In the genomic region with DNA sequence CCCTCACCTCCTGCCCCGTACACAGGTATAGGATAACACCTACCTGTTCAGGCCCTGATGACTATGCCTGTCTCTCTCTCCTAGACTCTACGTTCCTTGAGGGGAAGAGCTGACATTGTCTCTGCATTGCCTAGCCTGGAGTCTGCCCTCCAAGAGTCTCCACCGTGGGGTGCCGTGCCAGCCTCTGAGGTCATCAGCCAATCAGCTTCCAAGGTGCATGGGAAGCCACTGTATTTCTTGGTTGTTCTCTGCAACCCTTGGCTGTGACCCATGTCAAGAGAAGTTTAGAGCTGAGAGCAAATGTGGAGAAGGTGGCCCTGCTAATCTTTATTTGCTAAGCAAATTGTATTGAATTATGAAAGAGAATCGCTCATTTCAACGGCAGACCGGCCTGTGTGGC, we compare ENCODE assay signal across 21 cellular contexts.
"Had no signal": no experiment of that assay in that cellular context is flagged by ENCODE, and none has a peak within 500 bp of the region (broad histone marks: within the 10 kb centered on the region; RNA-seq: fewer than 3 reads in every experiment).

No MANE protein-coding gene starts in this region.

- DNase-seq: activated CD4-positive, alpha-beta T cell treated with anti-CD3 and anti-CD28 coated beads, Interleukin-2, amount 10 ng/mL, durations not matched to agents 24 days and 14 days; activated CD8-positive, alpha-beta T cell treated with anti-CD3 and anti-CD28 coated beads for 36 hours; activated gamma-delta T cell; anterior cingulate cortex; brain microvascular endothelial cell; caudate nucleus; heart right ventricle; immature natural killer cell; kidney glomerular epithelial cell; left ventricle myocardium inferior; naive thymus-derived CD8-positive, alpha-beta T cell; stimulated activated CD4-positive, alpha-beta T cell treated with anti-CD3 and anti-CD28 coated beads, Interleukin-4, amount 100 ng/mL, for 24 hours; stimulated activated naive CD4-positive, alpha-beta T cell treated with Interleukin-2 at 50 U/mL for 16 hours; upper lobe of left lung had no signal

- H3K27me3 Mint-ChIP-seq: activated naive CD4-positive, alpha-beta T cell treated with anti-CD3 and anti-CD28 coated beads, Interleukin-2, amount 50 U/mL, for 24 hours had no signal

- H3K36me3 ChIP-seq: brain microvascular endothelial cell, heart right ventricle, left ventricle myocardium inferior, upper lobe of left lung had no signal

- H3K4me1 Mint-ChIP-seq: activated CD4-positive, alpha-beta T cell treated with anti-CD3 and anti-CD28 coated beads, Interleukin-2, amount 10 ng/mL, durations not matched to agents 24 days and 14 days; activated naive CD4-positive, alpha-beta T cell treated with anti-CD3 and anti-CD28 coated beads, Interleukin-2, amount 50 U/mL, for 24 hours; immature natural killer cell; naive thymus-derived CD8-positive, alpha-beta T cell had no signal

- H3K4me3 Mint-ChIP-seq: activated CD4-positive, alpha-beta T cell treated with anti-CD3 and anti-CD28 coated beads, Interleukin-2, amount 10 ng/mL, durations not matched to agents 24 days and 14 days; activated CD8-positive, alpha-beta T cell treated with anti-CD3 and anti-CD28 coated beads for 36 hours; activated naive CD4-positive, alpha-beta T cell treated with anti-CD3 and anti-CD28 coated beads, Interleukin-2, amount 50 U/mL, for 24 hours; activated T-helper 1 cell treated with anti-CD3 and anti-CD28 coated beads, Interleukin-12 subunit alpha, Interleukin-12 subunit beta, Interleukin-2, Interleukin-4 antibody, amounts not matched to agents 30 ng/mL and 10 ng/mL and 1 ng/mL, durations not matched to agents 14 hours and 24 hours and 36 hours; immature natural killer cell; mesothelial cell of epicardium; naive thymus-derived CD8-positive, alpha-beta T cell; T-helper 2 cell treated with Interferon-gamma antibody and Interleukin-4, amounts not matched to agents 5 μg/mL and 100 μg/mL, for 36 hours had no signal

- H3K4me3 ChIP-seq: dorsolateral prefrontal cortex, heart right ventricle, left ventricle myocardium inferior, upper lobe of left lung had no signal

- H3K36me3 Mint-ChIP-seq: activated naive CD4-positive, alpha-beta T cell treated with anti-CD3 and anti-CD28 coated beads, Interleukin-2, amount 50 U/mL, for 24 hours; immature natural killer cell; mesothelial cell of epicardium; naive thymus-derived CD8-positive, alpha-beta T cell had no signal

- H3K4me1 ChIP-seq: upper lobe of left lung had no signal

- H3K9me3 ChIP-seq: heart right ventricle, left ventricle myocardium inferior, upper lobe of left lung had no signal

- H3K9me3 Mint-ChIP-seq: activated CD4-positive, alpha-beta T cell treated with anti-CD3 and anti-CD28 coated beads, Interleukin-2, amount 10 ng/mL, durations not matched to agents 24 days and 14 days; activated CD8-positive, alpha-beta T cell treated with anti-CD3 and anti-CD28 coated beads for 36 hours; activated naive CD4-positive, alpha-beta T cell treated with anti-CD3 and anti-CD28 coated beads, Interleukin-2, amount 50 U/mL, for 24 hours; activated T-helper 1 cell treated with anti-CD3 and anti-CD28 coated beads, Interleukin-12 subunit alpha, Interleukin-12 subunit beta, Interleukin-2, Interleukin-4 antibody, amounts not matched to agents 30 ng/mL and 10 ng/mL and 1 ng/mL, durations not matched to agents 14 hours and 24 hours and 36 hours; mesothelial cell of epicardium; naive thymus-derived CD8-positive, alpha-beta T cell; T-helper 2 cell treated with Interferon-gamma antibody and Interleukin-4, amounts not matched to agents 5 μg/mL and 100 μg/mL, for 36 hours had no signal

- H3K27ac Mint-ChIP-seq: activated CD4-positive, alpha-beta T cell treated with anti-CD3 and anti-CD28 coated beads, Interleukin-2, amount 10 ng/mL, durations not matched to agents 24 days and 14 days; activated CD8-positive, alpha-beta T cell treated with anti-CD3 and anti-CD28 coated beads for 36 hours; activated naive CD4-positive, alpha-beta T cell treated with anti-CD3 and anti-CD28 coated beads, Interleukin-2, amount 50 U/mL, for 24 hours; activated T-helper 1 cell treated with anti-CD3 and anti-CD28 coated beads, Interleukin-12 subunit alpha, Interleukin-12 subunit beta, Interleukin-2, Interleukin-4 antibody, amounts not matched to agents 30 ng/mL and 10 ng/mL and 1 ng/mL, durations not matched to agents 14 hours and 24 hours and 36 hours; immature natural killer cell; mesothelial cell of epicardium; naive thymus-derived CD8-positive, alpha-beta T cell; progenitor cell of endocrine pancreas; T-helper 2 cell treated with Interferon-gamma antibody and Interleukin-4, amounts not matched to agents 5 μg/mL and 100 μg/mL, for 36 hours had no signal

- H3K27ac ChIP-seq: brain microvascular endothelial cell, dorsolateral prefrontal cortex, heart right ventricle, left ventricle myocardium inferior, upper lobe of left lung, VCaP had no signal

- H3K27me3 ChIP-seq: dorsolateral prefrontal cortex, upper lobe of left lung had no signal
